ENCODE assay signal across 8 cellular contexts in genomic region chr20:52191436-52192295, GRCh38. TPM values are rescaled to one million over a fixed set of nuclear protein-coding genes. Genes with fewer than 3 reads are reported as not detected.
DNase-seq lines count a peak whose midpoint lies in the region; ATAC-seq and TF ChIP-seq lines count a peak whose summit lies in the region.

ZFP64 (minus strand) TSS chr20:52191779; CDS start chr20:52191636, 143 bp downstream.

- DNase-seq in AG10803 (ENCODE audit: low read depth): peak; percentile 78
- peak; percentile 79 for DNase-seq in NCI-H345 treated with DMSO at 0.1 percent for 48 hours (lab: John Stamatoyannopoulos, UW; ENCODE audit: unreplicated experiment)
- peak; percentile 76 for DNase-seq in activated CD4-positive, alpha-beta T cell treated with anti-CD3 and anti-CD28 coated beads for 48 hours
- DNase-seq in coronary artery (ENCODE audit: low spot score): peak; percentile 82
- DNase-seq in left lobe of liver (ENCODE audit: low spot score): peak; percentile 84
- peak; percentile 74 to 75 for DNase-seq in stimulated activated CD4-positive, alpha-beta T cell treated with anti-CD3 and anti-CD28 coated beads, Interleukin-2, amount 100 ng/mL, for 24 hours

- H3K4me3 ChIP-seq in AG10803 (ENCODE audit: low read length) (peak within 1 kb of the TSS; percentile 86), coronary artery (peak within 1 kb of the TSS; percentile 89)

- TF ChIP-seq CTCF in AG10803 (conservative IDR thresholded peaks at IDR 0.05; ENCODE audit: low read length) (peak; percentile 58), coronary artery (IDR thresholded peaks at IDR 0.05) (peak; percentile 30)

- ATAC-seq in GM18873 (IDR thresholded peaks at IDR 0.05; ENCODE audit: low FRiP score, unreplicated experiment) (peak; percentile 58), HG03135 (IDR thresholded peaks at IDR 0.05; ENCODE audit: unreplicated experiment) (peak; percentile 74), left lobe of liver (peak; percentile 92)

- peak within 1 kb of the TSS; percentile 76 to 91 for H3K27ac ChIP-seq in coronary artery

RNA-seq across cellular contexts. Expression of gene ZFP64, which starts in this region (rescaled TPM):
- 5.7 TPM for total RNA-seq in left lobe of liver

Comparison
In these comparisons a context has a peak if more than half of its experiments do, and no peak if none do; other contexts are left out.
1. Peak in every context shown above with its lines: DNase-seq, ATAC-seq, H3K4me3 ChIP-seq and H3K27ac ChIP-seq.